In the genomic region with DNA sequence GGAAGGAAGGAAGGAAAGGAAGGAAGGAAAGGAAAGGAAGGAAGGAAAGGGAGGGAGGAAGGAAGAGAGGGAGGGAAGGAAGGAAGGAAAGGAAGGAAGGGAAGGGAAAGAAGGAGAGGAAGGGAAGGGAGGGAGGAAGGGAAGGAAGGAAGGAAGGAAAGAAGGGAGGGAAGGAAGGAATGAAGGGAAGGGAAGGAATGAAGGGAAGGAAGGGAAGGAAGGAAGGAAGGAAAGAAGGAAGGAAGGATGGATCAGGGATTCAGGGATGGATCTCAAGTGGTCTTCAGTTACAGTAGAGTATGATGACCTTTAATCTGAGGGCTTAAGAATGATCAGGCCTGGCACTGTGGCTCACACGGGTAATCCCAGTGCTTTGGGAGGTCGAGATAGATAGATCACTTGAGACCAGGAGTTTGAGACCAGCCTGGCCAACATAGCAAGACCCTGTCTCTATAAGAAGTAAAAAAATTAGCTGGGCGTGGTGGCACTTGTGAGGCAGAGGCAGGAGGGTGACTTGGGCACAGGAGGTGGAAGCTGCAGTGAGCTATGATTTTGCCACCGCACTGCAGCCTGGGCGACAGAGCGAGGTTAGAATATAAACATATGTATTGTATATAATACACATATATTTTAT, we compare ENCODE assay signal across 8 cellular contexts. TPM values are rescaled to one million over a fixed set of nuclear protein-coding genes. Genes with fewer than 3 reads are reported as not detected.
DNase-seq lines count a peak whose midpoint lies in the region; ATAC-seq and TF ChIP-seq lines count a peak whose summit lies in the region.

No MANE protein-coding gene starts in this region.

- H3K27me3 Mint-ChIP-seq in activated naive CD8-positive, alpha-beta T cell treated with anti-CD3 and anti-CD28 coated beads, Interleukin-2, amount 50 U/mL, for 24 hours, result no peaks in the 10 kb centered on the region

- H3K36me3 Mint-ChIP-seq in activated naive CD8-positive, alpha-beta T cell treated with anti-CD3 and anti-CD28 coated beads, Interleukin-2, amount 50 U/mL, for 24 hours (ENCODE audit: low read depth), result peaks cover 12% of the 10 kb centered on the region

- H3K9me3 ChIP-seq in right atrium auricular region (no peaks in the 10 kb centered on the region), muscle layer of colon (ENCODE audit: low read length) (no peaks in the 10 kb centered on the region)

- no peak for TF ChIP-seq CTCF in right atrium auricular region (IDR thresholded peaks at IDR 0.05)

- peak overlapping the region; percentile 90 for H3K27ac Mint-ChIP-seq in activated naive CD8-positive, alpha-beta T cell treated with anti-CD3 and anti-CD28 coated beads, Interleukin-2, amount 50 U/mL, for 24 hours

- no peaks in the 10 kb centered on the region for H3K9me3 Mint-ChIP-seq in activated naive CD8-positive, alpha-beta T cell treated with anti-CD3 and anti-CD28 coated beads, Interleukin-2, amount 50 U/mL, for 24 hours

- H3K4me3 ChIP-seq in right atrium auricular region, result peak overlapping the region; percentile 36 to 91
- peak overlapping the region in 1 of 2 donors; percentile 38 for H3K4me3 ChIP-seq in muscle layer of colon (ENCODE audit: low read depth in 1 of 2, low read length in 2 of 2)

- H3K36me3 ChIP-seq in right atrium auricular region (no peaks in the 10 kb centered on the region), muscle layer of colon (ENCODE audit: insufficient read depth, low read length) (no peaks in the 10 kb centered on the region)

- no peak overlapping the region for H3K9ac ChIP-seq in muscle layer of colon (ENCODE audit: low read length)

- H3K4me1 Mint-ChIP-seq in activated naive CD8-positive, alpha-beta T cell treated with anti-CD3 and anti-CD28 coated beads, Interleukin-2, amount 50 U/mL, for 24 hours, result peaks cover 30% of the 10 kb centered on the region

- H3K27ac ChIP-seq in right atrium auricular region (peak overlapping the region; percentile 55 to 62), muscle layer of colon (ENCODE audit: low read depth, low read length) (peak overlapping the region; percentile 63)

- peaks cover 0 to 25% of the 10 kb centered on the region in 2 donors for H3K4me1 ChIP-seq in right atrium auricular region
- H3K4me1 ChIP-seq in muscle layer of colon (ENCODE audit: insufficient read depth, low read length), result peaks cover 15% of the 10 kb centered on the region

- no peaks in the 10 kb centered on the region for H3K27me3 ChIP-seq in right atrium auricular region
- H3K27me3 ChIP-seq in muscle layer of colon (ENCODE audit: control insufficient read depth in 1 of 2, insufficient read depth in 2 of 2, low read length in 2 of 2), result no peaks in the 10 kb centered on the region

- intact Hi-C loops in Right ventricle myocardium inferior (cut with DNase I), result loop anchor here (2.0 kb wide), 1 partner anchor 71 kb away; no protein-coding TSS in a partner anchor

- ATAC-seq in Right ventricle myocardium inferior (no peak), GM19351 (IDR thresholded peaks at IDR 0.05; ENCODE audit: unreplicated experiment) (no peak)
- no peak for ATAC-seq in activated naive CD8-positive, alpha-beta T cell treated with anti-CD3 and anti-CD28 coated beads, Interleukin-2, amount 50 U/mL, for 24 hours

- DNase-seq in right atrium auricular region (ENCODE audit: low spot score) (no peak), Right ventricle myocardium inferior (ENCODE audit: missing footprints) (no peak), NCI-H2196 treated with DMSO at 0.1 percent for 48 hours (lab: John Stamatoyannopoulos, UW; ENCODE audit: unreplicated experiment) (no peak), NK-92 (lab: John Stamatoyannopoulos, UW; ENCODE audit: unreplicated experiment) (no peak)
- peak; percentile 18 for DNase-seq in activated naive CD8-positive, alpha-beta T cell treated with anti-CD3 and anti-CD28 coated beads, Interleukin-2, amount 50 U/mL, for 24 hours
- DNase-seq in activated CD4-positive, CD25-positive, alpha-beta regulatory T cell (lab: John Stamatoyannopoulos, UW), result no peak

- H3K4me3 Mint-ChIP-seq in activated naive CD8-positive, alpha-beta T cell treated with anti-CD3 and anti-CD28 coated beads, Interleukin-2, amount 50 U/mL, for 24 hours, result peak overlapping the region; percentile 80

RNA-seq across cellular contexts. Expression of a gene that starts 0.8 kb away (rescaled TPM):
- total RNA-seq in right atrium auricular region (10 to 100 TPM; 19.4 to 24.8 TPM), Right ventricle myocardium inferior (16.8 TPM)
